Comparison of ENCODE assay signal across 22 cellular contexts in the genomic region with DNA sequence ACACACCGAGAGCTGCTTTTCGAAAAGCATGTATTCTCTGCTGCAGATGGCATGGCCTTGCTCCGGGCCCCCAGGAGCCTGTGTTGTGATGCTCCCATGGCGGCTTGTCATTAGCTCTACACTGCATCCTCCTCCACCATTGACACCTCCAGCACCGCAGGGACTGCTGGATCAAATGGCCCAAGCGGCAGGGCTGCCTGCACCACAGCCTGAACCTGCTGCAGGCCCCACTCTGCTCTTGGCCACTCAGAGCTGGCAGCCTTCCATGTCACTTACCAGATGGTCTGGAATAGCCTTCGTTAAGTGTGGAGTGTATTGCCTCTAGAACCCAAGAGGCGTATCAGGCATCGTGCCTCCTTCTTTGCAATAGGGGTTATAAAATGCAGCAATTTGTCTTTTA. TPM values are rescaled to one million over a fixed set of nuclear protein-coding genes. Genes with fewer than 3 reads are reported as not detected.
A peak's percentile ranks its signal among the peaks of the same experiment; 100 is the strongest.
DNase-seq lines count a peak whose midpoint lies in the region; TF ChIP-seq lines count a peak whose summit lies in the region.
"Had no signal": no experiment of that assay in that cellular context is flagged by ENCODE, and none has a peak within 500 bp of the region (broad histone marks: within the 10 kb centered on the region; RNA-seq: fewer than 3 reads in every experiment).

No MANE protein-coding gene starts in this region.

- H3K4me3 ChIP-seq in neural progenitor cell: no peak overlapping the region
- H3K4me3 ChIP-seq: BLaER1, hepatocyte, stomach had no signal

- no peak overlapping the region for H3K27ac ChIP-seq in neural progenitor cell
- H3K27ac ChIP-seq: BLaER1, brain microvascular endothelial cell, epithelial cell of prostate, hepatocyte, stomach, VCaP had no signal

- H3K4me1 Mint-ChIP-seq in neural progenitor cell: peaks cover 47% of the 10 kb centered on the region

- peaks cover 4% of the 10 kb centered on the region for H3K27me3 Mint-ChIP-seq in neural progenitor cell (ENCODE audit: insufficient read depth, low read depth)

- H3K4me3 Mint-ChIP-seq in neural progenitor cell: no peak overlapping the region
- H3K4me3 Mint-ChIP-seq: HFFc6, type B pancreatic cell had no signal

- H3K4me1 ChIP-seq in neural progenitor cell: no peaks in the 10 kb centered on the region
- H3K4me1 ChIP-seq: BLaER1 had no signal

- H3K4me2 ChIP-seq in neural progenitor cell: no peak overlapping the region
- H3K4me2 ChIP-seq: BLaER1, hepatocyte had no signal

- DNase-seq in NCI-H2171 treated with DMSO at 0.1 percent for 48 hours (lab: John Stamatoyannopoulos, UW): peak; percentile 37
- DNase-seq in NCI-H2171 (lab: John Stamatoyannopoulos, UW): no peak
- DNase-seq in NCI-H2029 treated with DMSO at 0.1 percent for 48 hours (lab: John Stamatoyannopoulos, UW): peak; percentile 64
- peak; percentile 68 to 70 for DNase-seq in cerebellar nuclear complex (lab: John Stamatoyannopoulos, UW)
- DNase-seq in neural progenitor cell (ENCODE audit: low spot score): no peak
- DNase-seq in activated CD8-positive, alpha-beta memory T cell treated with anti-CD3 and anti-CD28 coated beads for 24 hours: no peak
- DNase-seq in ureter (ENCODE audit: low spot score): no peak
- DNase-seq in NCI-H1694 treated with DMSO at 0.1 percent for 48 hours (lab: John Stamatoyannopoulos, UW): no peak
- DNase-seq: activated effector memory CD4-positive, alpha-beta T cell treated with anti-CD3 and anti-CD28 coated beads, Interleukin-2, amount 50 U/mL, for 16 hours; brain microvascular endothelial cell; NCI-H1436; NCI-H526; nucleus accumbens; stimulated activated CD4-positive, alpha-beta T cell treated with anti-CD3 and anti-CD28 coated beads, Interleukin-4, amount 100 ng/mL, for 4 hours; stomach; T-helper 2 cell had no signal

- no peaks in the 10 kb centered on the region for H3K36me3 Mint-ChIP-seq in neural progenitor cell
- H3K36me3 Mint-ChIP-seq: type B pancreatic cell had no signal

- H3K9ac ChIP-seq in neural progenitor cell: no peak overlapping the region
- H3K9ac ChIP-seq: BLaER1 had no signal

- no peak overlapping the region for H2AFZ ChIP-seq in neural progenitor cell (replicated peaks)
- H2AFZ ChIP-seq: hepatocyte had no signal

- no peaks in the 10 kb centered on the region for H3K79me2 ChIP-seq in neural progenitor cell (ENCODE audit: low read depth)
- H3K79me2 ChIP-seq: hepatocyte had no signal

- peak overlapping the region; percentile 3 for H3K27ac Mint-ChIP-seq in neural progenitor cell
- H3K27ac Mint-ChIP-seq: HFFc6, type B pancreatic cell had no signal

- no peaks in the 10 kb centered on the region for H3K9me3 ChIP-seq in neural progenitor cell (ENCODE audit: low read depth)
- H3K9me3 ChIP-seq: BLaER1, stomach had no signal

- H3K9me3 Mint-ChIP-seq in neural progenitor cell: no peaks in the 10 kb centered on the region
- H3K9me3 Mint-ChIP-seq: HFFc6, type B pancreatic cell had no signal

- TF ChIP-seq CTCF in neural progenitor cell (IDR thresholded peaks at IDR 0.05): no peak

- H4K20me1 ChIP-seq in neural progenitor cell (ENCODE audit: low read depth): no peaks in the 10 kb centered on the region
- H4K20me1 ChIP-seq: BLaER1 had no signal

- H3F3A ChIP-seq in neural progenitor cell (ENCODE audit: low read depth): no peaks in the 10 kb centered on the region

- H3K36me3 ChIP-seq in neural progenitor cell: no peaks in the 10 kb centered on the region
- H3K36me3 ChIP-seq: BLaER1, brain microvascular endothelial cell, stomach had no signal

- no peaks in the 10 kb centered on the region for H3K27me3 ChIP-seq in neural progenitor cell
- H3K27me3 ChIP-seq: BLaER1, brain microvascular endothelial cell, hepatocyte, stomach had no signal

RNA-seq across cellular contexts. Expression of a gene that starts 52.6 kb away (rescaled TPM):
- total RNA-seq in neural progenitor cell (ENCODE audit: low replicate concordance) (22.3 and 36.1 TPM in 2 replicates), ureter (84.5 TPM)

Comparison
In these comparisons a context has a peak if more than half of its experiments do, and no peak if none do; other contexts are left out.
1. DNase-seq: peak in NCI-H2171 treated with DMSO at 0.1 percent for 48 hours (single experiment), NCI-H2029 treated with DMSO at 0.1 percent for 48 hours (single experiment) and cerebellar nuclear complex (2 of 2); none in NCI-H2171 (single experiment), neural progenitor cell (single experiment), activated CD8-positive, alpha-beta memory T cell treated with anti-CD3 and anti-CD28 coated beads for 24 hours (single experiment), ureter (single experiment) and NCI-H1694 treated with DMSO at 0.1 percent for 48 hours (single experiment).